ENCODE assay signal across 8 cellular contexts in the genomic region with DNA sequence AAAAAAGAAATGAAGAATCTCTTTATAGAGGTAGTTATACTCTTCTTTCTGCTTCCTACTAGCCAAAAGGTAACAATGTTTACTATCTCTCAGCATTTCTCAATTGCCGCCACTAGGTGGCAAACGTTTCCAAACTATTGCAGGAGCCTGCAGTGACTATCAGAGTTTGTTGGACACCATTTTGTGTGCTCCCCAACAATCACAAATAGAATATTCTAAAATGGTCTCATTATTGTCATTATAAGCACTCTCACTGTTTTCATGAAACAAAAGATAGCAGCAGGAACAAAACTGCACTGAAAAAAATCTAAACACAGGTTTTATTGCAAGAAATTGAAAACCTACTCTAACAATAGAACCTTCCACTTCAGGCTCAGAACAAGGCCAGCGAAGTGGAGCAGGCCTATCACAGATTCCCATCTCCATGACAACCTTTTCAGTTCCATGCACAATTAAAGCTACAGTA.
A peak's percentile ranks its signal among the peaks of the same experiment; 100 is the strongest.
DNase-seq lines count a peak whose midpoint lies in the region; ATAC-seq and TF ChIP-seq lines count a peak whose summit lies in the region.

No MANE protein-coding gene starts in this region.

- peak; percentile 99 for ATAC-seq in GM21529 (IDR thresholded peaks at IDR 0.05; ENCODE audit: unreplicated experiment)
- ATAC-seq in natural killer cell treated with Interleukin-12 subunit alpha and Interleukin-12 subunit beta and Interleukin-15 and Interleukin-18, amount 100 ng/mL, for 72 hours, result peak in 1 of 2 donors; percentile 49
- ATAC-seq in stimulated activated naive CD8-positive, alpha-beta T cell treated with anti-CD3 and anti-CD28 coated beads, Interleukin-15, Interleukin-2, amounts not matched to agents 100 U/mL and 50 U/mL, for 24 hours, result peak; percentile 69

- TF ChIP-seq EP300 in esophagus muscularis mucosa (IDR thresholded peaks at IDR 0.05), result no peak

- H3K4me3 Mint-ChIP-seq in natural killer cell treated with Interleukin-12 subunit alpha and Interleukin-12 subunit beta and Interleukin-15 and Interleukin-18, amount 100 ng/mL, for 72 hours, result no peak overlapping the region

- TF ChIP-seq CTCF in esophagus muscularis mucosa (IDR thresholded peaks at IDR 0.05), result peak; percentile 74 to 90 (median 75)

- no peak for TF ChIP-seq POLR2A in esophagus muscularis mucosa (IDR thresholded peaks at IDR 0.05; ENCODE audit: low read depth)

- H3K36me3 ChIP-seq in HUES6 (ENCODE audit: control insufficient read depth, insufficient read depth, low read length) (no peaks in the 10 kb centered on the region), esophagus muscularis mucosa (no peaks in the 10 kb centered on the region)

- WGBS in esophagus muscularis mucosa, result 15% methylated on average over 3 of the region's 3 CpGs

- no peak overlapping the region for H3K27ac Mint-ChIP-seq in natural killer cell treated with Interleukin-12 subunit alpha and Interleukin-12 subunit beta and Interleukin-15 and Interleukin-18, amount 100 ng/mL, for 72 hours

- no peak overlapping the region for H3K9ac ChIP-seq in HUES6 (ENCODE audit: low read length)

- no peak overlapping the region for H3K4me3 ChIP-seq in HUES6 (ENCODE audit: low read depth, low read length)
- H3K4me3 ChIP-seq in esophagus muscularis mucosa, result no peak overlapping the region

- H3K4me1 ChIP-seq in HUES6 (ENCODE audit: control insufficient read depth, insufficient read depth, low read length) (no peaks in the 10 kb centered on the region), esophagus muscularis mucosa (peaks cover 7 to 14% (median 8%) of the 10 kb centered on the region in 4 donors)

- H3K27me3 ChIP-seq in HUES6 (ENCODE audit: control insufficient read depth, insufficient read depth, low read length), result no peaks in the 10 kb centered on the region
- no peaks in the 10 kb centered on the region for H3K27me3 ChIP-seq in esophagus muscularis mucosa

- H3K9me3 ChIP-seq in HUES6 (ENCODE audit: control insufficient read depth, insufficient read depth, low read depth, low read length) (no peaks in the 10 kb centered on the region), esophagus muscularis mucosa (no peaks in the 10 kb centered on the region)

- H3K36me3 Mint-ChIP-seq in natural killer cell treated with Interleukin-12 subunit alpha and Interleukin-12 subunit beta and Interleukin-15 and Interleukin-18, amount 100 ng/mL, for 72 hours, result no peaks in the 10 kb centered on the region

- intact Hi-C loops in esophagus muscularis mucosa (cut with DNase I), result loop anchor here (2.0 to 5.0 kb wide), 2 partner anchors 300 to 532 kb away; no protein-coding TSS in a partner anchor

- DNase-seq in DMS53 treated with DMSO at 0.1 percent for 48 hours (lab: John Stamatoyannopoulos, UW; ENCODE audit: unreplicated experiment) (peak; percentile 93), NOMO-1 treated with dmso at 0.1 percent for 144 hours (lab: John Stamatoyannopoulos, UW; ENCODE audit: unreplicated experiment) (peak; percentile 4), activated T-cell treated with anti-CD3 and anti-CD28 coated beads for 1 hour (ENCODE audit: low read depth) (peak; percentile 54), esophagus muscularis mucosa (ENCODE audit: extremely low spot score) (no peak)
- DNase-seq in natural killer cell treated with Interleukin-12 subunit alpha and Interleukin-12 subunit beta and Interleukin-15 and Interleukin-18, amount 100 ng/mL, for 72 hours (ENCODE audit: low spot score), result peak; percentile 65
- DNase-seq in stimulated activated naive CD8-positive, alpha-beta T cell treated with anti-CD3 and anti-CD28 coated beads, Interleukin-15, Interleukin-2, amounts not matched to agents 100 U/mL and 50 U/mL, for 24 hours, result peak; percentile 64

- peaks cover 0 to 9% of the 10 kb centered on the region in 2 donors for H3K27me3 Mint-ChIP-seq in natural killer cell treated with Interleukin-12 subunit alpha and Interleukin-12 subunit beta and Interleukin-15 and Interleukin-18, amount 100 ng/mL, for 72 hours

- H3K27ac ChIP-seq in HUES6 (ENCODE audit: low read depth, low read length), result peak overlapping the region; percentile 29; the same call in 1 of the 2 replicates
- peak overlapping the region in 1 of 4 donors; percentile 2 for H3K27ac ChIP-seq in esophagus muscularis mucosa (replicated peaks in 1 of 4)

- H3K9me3 Mint-ChIP-seq in natural killer cell treated with Interleukin-12 subunit alpha and Interleukin-12 subunit beta and Interleukin-15 and Interleukin-18, amount 100 ng/mL, for 72 hours, result no peaks in the 10 kb centered on the region

- no peaks in the 10 kb centered on the region for H3K4me1 Mint-ChIP-seq in natural killer cell treated with Interleukin-12 subunit alpha and Interleukin-12 subunit beta and Interleukin-15 and Interleukin-18, amount 100 ng/mL, for 72 hours (ENCODE audit: low read depth in 2 of 2)
